Comparison of ENCODE assay signal across 8 cellular contexts in the genomic region with DNA sequence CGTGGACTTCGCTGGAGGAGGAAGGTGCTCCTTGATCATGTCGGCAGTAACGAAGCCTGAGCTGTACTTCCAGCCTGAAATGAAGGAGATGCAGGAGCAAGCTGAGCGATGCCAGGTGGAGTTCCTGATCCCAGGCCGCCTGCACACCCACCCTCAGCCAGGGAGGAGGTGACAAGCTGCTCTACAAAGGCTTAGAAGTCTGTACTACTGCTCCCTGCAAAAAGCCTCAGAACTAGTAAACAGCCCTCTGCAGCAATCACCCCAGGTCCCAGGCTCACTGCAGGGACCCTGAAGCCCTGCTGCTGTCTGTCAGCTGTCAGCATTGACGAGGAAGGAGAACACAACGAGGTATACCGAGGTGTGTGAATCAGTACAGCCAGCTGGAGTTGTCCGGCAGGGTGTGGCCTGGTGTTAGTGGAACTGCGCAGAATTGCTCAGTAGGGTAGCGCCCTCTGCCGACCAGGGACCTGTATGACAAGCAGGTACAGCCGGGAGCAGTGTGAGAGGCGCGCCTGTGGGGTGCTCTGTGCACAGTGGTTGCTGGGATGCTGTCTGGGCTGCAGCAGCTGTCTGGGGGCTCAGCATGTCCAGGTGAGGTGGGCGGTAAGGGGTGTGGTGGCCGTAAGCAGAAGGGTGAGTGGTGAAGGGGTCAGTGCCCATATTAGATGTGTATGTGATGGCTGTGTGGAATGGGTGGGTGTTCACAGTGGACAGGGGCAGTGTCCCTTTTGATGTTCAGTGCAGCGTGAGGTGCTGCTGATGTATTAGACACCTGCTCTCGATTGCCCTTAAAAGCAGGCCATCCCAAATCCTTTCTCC. TPM values are rescaled to one million over a fixed set of nuclear protein-coding genes. Genes with fewer than 3 reads are reported as not detected.
DNase-seq lines count a peak whose midpoint lies in the region; ATAC-seq and TF ChIP-seq lines count a peak whose summit lies in the region.

No MANE protein-coding gene starts in this region.

- TF ChIP-seq RAD21 in IMR-90 (IDR thresholded peaks at IDR 0.05; ENCODE audit: low read length), result peak; percentile 77

- in situ Hi-C loops in IMR-90 (cut with MboI; ENCODE audit: low sequenced_read_pairs), result no loop called here
- in situ Hi-C loops in SK-MEL-5 (cut with HindIII; ENCODE audit: low pct_unique_long_range_greater_than_20kb, low sequenced_read_pairs), result no loop called here

- peak overlapping the region; percentile 37 for H2AK9ac ChIP-seq in IMR-90 (replicated peaks; ENCODE audit: low read depth, low read length, poor library complexity)

- no peaks in the 10 kb centered on the region for H3K4me1 Mint-ChIP-seq in activated naive CD4-positive, alpha-beta T cell treated with anti-CD3 and anti-CD28 coated beads, Interleukin-2, amount 10 ng/mL, durations not matched to agents 7 days and 5 days

- no peak overlapping the region for H3K4me3 ChIP-seq in IMR-90 (ENCODE audit: insufficient read depth, low read depth, low read length)

- no peak overlapping the region for H2BK15ac ChIP-seq in IMR-90 (ENCODE audit: low read depth, low read length)

- H3K36me3 Mint-ChIP-seq in activated naive CD4-positive, alpha-beta T cell treated with anti-CD3 and anti-CD28 coated beads, Interleukin-2, amount 10 ng/mL, durations not matched to agents 7 days and 5 days, result peaks cover 3% of the 10 kb centered on the region

- H2AFZ ChIP-seq in IMR-90 (replicated peaks; ENCODE audit: low read length, poor library complexity), result peak overlapping the region; percentile 65

- no peak overlapping the region for H3K4me3 Mint-ChIP-seq in activated naive CD4-positive, alpha-beta T cell treated with anti-CD3 and anti-CD28 coated beads, Interleukin-2, amount 10 ng/mL, durations not matched to agents 7 days and 5 days

- intact Hi-C loops in IMR-90 (cut with micrococcal nuclease) (loop anchor here (1.0 to 2.0 kb wide), 2 partner anchors 95 to 152 kb away; a partner anchor contains a TSS), Right ventricle myocardium superior (cut with DNase I) (no loop called here)

- WGBS in IMR-90 (ENCODE audit: extremely low coverage in 2 of 2, insufficient read length in 1 of 2), 2 experiments, result 53% methylated on average over 6 of the region's 20 CpGs; no CpG with 5 or more reads in 1 of the 2 experiments

- no peak overlapping the region for H3K27ac Mint-ChIP-seq in activated naive CD4-positive, alpha-beta T cell treated with anti-CD3 and anti-CD28 coated beads, Interleukin-2, amount 10 ng/mL, durations not matched to agents 7 days and 5 days

- peak; percentile 97 for ATAC-seq in GM21717 (IDR thresholded peaks at IDR 0.05; ENCODE audit: unreplicated experiment)
- peak; percentile 90 for ATAC-seq in IMR-90 (ENCODE audit: low read depth)
- peak; percentile 95 for ATAC-seq in Right ventricle myocardium superior (ENCODE audit: poor library complexity)

- no peak overlapping the region for H3K18ac ChIP-seq in IMR-90 (ENCODE audit: low read depth, low read length)

- no peaks in the 10 kb centered on the region for H4K20me1 ChIP-seq in IMR-90 (ENCODE audit: insufficient read depth, low read length)

- H3K9ac ChIP-seq in IMR-90 (ENCODE audit: low read depth, low read length), result no peak overlapping the region

- DNase-seq in GM03348 (ENCODE audit: low spot score) (peak; percentile 76), IMR-90 (peak; percentile 44), SK-MEL-5 (ENCODE audit: low read depth, low spot score) (peak; percentile 78), Right ventricle myocardium superior (peak; percentile 86), renal cortical epithelial cell (ENCODE audit: low read depth) (peak; percentile 64), mesenteric fat pad (ENCODE audit: low spot score) (no peak)
- peak; percentile 81 for DNase-seq in activated naive CD4-positive, alpha-beta T cell treated with anti-CD3 and anti-CD28 coated beads, Interleukin-2, amount 10 ng/mL, durations not matched to agents 7 days and 5 days

- H3K4me1 ChIP-seq in IMR-90 (ENCODE audit: control insufficient read depth, insufficient read depth, low read length), result no peaks in the 10 kb centered on the region

- no peak overlapping the region for H4K5ac ChIP-seq in IMR-90 (ENCODE audit: low read depth, low read length)

- no peaks in the 10 kb centered on the region for H3K36me3 ChIP-seq in IMR-90 (ENCODE audit: control insufficient read depth, insufficient read depth, low read length)

- TF ChIP-seq POLR2A in IMR-90 (IDR thresholded peaks at IDR 0.05; ENCODE audit: low read depth, low read length), result no peak

- H3K14ac ChIP-seq in IMR-90 (replicated peaks; ENCODE audit: low read depth, low read length), result no peak overlapping the region

- peaks cover 4% of the 10 kb centered on the region for H3K27me3 Mint-ChIP-seq in activated naive CD4-positive, alpha-beta T cell treated with anti-CD3 and anti-CD28 coated beads, Interleukin-2, amount 10 ng/mL, durations not matched to agents 7 days and 5 days

- POLR2A ChIA-PET in IMR-90 (lab: Charles Lee; ENCODE audit: unreplicated experiment), result no interaction called here

- no peaks in the 10 kb centered on the region for H3K9me3 ChIP-seq in IMR-90 (ENCODE audit: control insufficient read depth, insufficient read depth, low read length)

- no peaks in the 10 kb centered on the region for H3K27me3 ChIP-seq in IMR-90 (ENCODE audit: control insufficient read depth, insufficient read depth, low read length)

- no peak overlapping the region for H3K23ac ChIP-seq in IMR-90 (ENCODE audit: low read depth, low read length)

- H3K4ac ChIP-seq in IMR-90 (ENCODE audit: low read depth, low read length), result no peak overlapping the region

- no peaks in the 10 kb centered on the region for H3K79me1 ChIP-seq in IMR-90 (ENCODE audit: low read depth in 1 of 2, low read length in 2 of 2)

- H2AK5ac ChIP-seq in IMR-90 (ENCODE audit: low read depth, low read length), result no peak overlapping the region

- no TSS peak for BruUV-seq in IMR-90 (replicated peaks; lab: Mats Ljungman, UMichigan)

- no peak overlapping the region for H2BK20ac ChIP-seq in IMR-90 (ENCODE audit: low read depth, low read length)

- no peak overlapping the region for H4K91ac ChIP-seq in IMR-90 (ENCODE audit: insufficient read depth, low read depth, low read length)

- H3K27ac ChIP-seq in IMR-90 (ENCODE audit: insufficient read depth, low read length), result no peak overlapping the region

- no peak overlapping the region for H2BK5ac ChIP-seq in IMR-90 (ENCODE audit: low read depth, low read length, poor library complexity, severe bottlenecking)

- CTCF ChIA-PET in IMR-90 (lab: Yijun Ruan, JAX), result interaction anchor here (0.6 to 1.1 kb wide), 3 partner anchors 8 to 95 kb away, joined by 3 to 5 read pairs (median 4); no protein-coding TSS in a partner anchor
- CTCF ChIA-PET in activated naive CD4-positive, alpha-beta T cell treated with anti-CD3 and anti-CD28 coated beads, Interleukin-2, amount 10 ng/mL, durations not matched to agents 7 days and 5 days (lab: Charles Lee), result interaction anchor here (0.6 to 2.4 kb wide), 21 partner anchors 9 to 313 kb away, joined by 3 to 22 read pairs (median 4); a partner anchor contains a TSS

- no peak overlapping the region for H4K8ac ChIP-seq in IMR-90 (ENCODE audit: low read depth in 2 of 2, low read length in 2 of 2)

- H2BK120ac ChIP-seq in IMR-90 (ENCODE audit: low read depth, low read length), result no peak overlapping the region

- H3K4me2 ChIP-seq in IMR-90 (ENCODE audit: low read depth, low read length), result no peak overlapping the region

- dilution Hi-C loops in IMR-90 (cut with HindIII; ENCODE audit: low sequenced_read_pairs, unreplicated experiment), result no loop called here

- peak; percentile 68 for TF ChIP-seq CTCF in IMR-90 (conservative IDR thresholded peaks at IDR 0.05; ENCODE audit: low read depth, low read length)

- H3K9me1 ChIP-seq in IMR-90 (ENCODE audit: insufficient read depth, low read length), result no peaks in the 10 kb centered on the region

- no peak overlapping the region for H3K56ac ChIP-seq in IMR-90 (ENCODE audit: extremely low read depth, insufficient read depth, low read length)

- no peaks in the 10 kb centered on the region for H3K9me3 Mint-ChIP-seq in activated naive CD4-positive, alpha-beta T cell treated with anti-CD3 and anti-CD28 coated beads, Interleukin-2, amount 10 ng/mL, durations not matched to agents 7 days and 5 days

TF ChIP-seq in IMR-90, 13 proteins besides CTCF, POLR2A, EP300 and RAD21 (continues in another document):
- TF ChIP-seq SMC3 (IDR thresholded peaks at IDR 0.05; ENCODE audit: low read depth, low read length) (peak; percentile 64), NFE2L2 (IDR thresholded peaks at IDR 0.05; ENCODE audit: low read depth, low read length) (no peak), CEBPB (IDR thresholded peaks at IDR 0.05; ENCODE audit: low read depth, low read length) (no peak), RFX5 (IDR thresholded peaks at IDR 0.05; ENCODE audit: low read depth, low read length) (no peak)

RNA-seq across cellular contexts. Expression of a gene that starts 7.6 kb away (rescaled TPM):
- 3.9 and 4.7 TPM in 2 replicates for total RNA-seq in IMR-90 (2012; rRNA removed)
- 3.9 and 4.5 TPM in 2 replicates for polyA plus RNA-seq in IMR-90 (2012; rRNA removed)
- polyA plus RNA-seq in IMR-90 (2012; cell fraction: cytosol; rRNA removed), result 1.4 and 2.5 TPM in 2 replicates
- polyA plus RNA-seq in IMR-90 (2012; cell fraction: nucleus; rRNA removed; ENCODE audit: low replicate concordance), result 3.1 and 7.8 TPM in 2 replicates
- 33.3 and 34.8 TPM in 2 replicates for total RNA-seq in SK-MEL-5 (2014; rRNA removed; shearing (Covaris generic))
- polyA plus RNA-seq in SK-MEL-5 (2015; cell fraction: cytosol; rRNA removed), result 78.3 and 93.4 TPM in 2 replicates
- polyA plus RNA-seq in SK-MEL-5 (2015; cell fraction: nucleus; rRNA removed), result 134 and 142 TPM in 2 replicates
- 1.0 TPM for total RNA-seq in Right ventricle myocardium superior
- total RNA-seq in renal cortical epithelial cell, result 1.1 and 4.0 TPM in 2 replicates
- 4.2 TPM for total RNA-seq in mesenteric fat pad

RNA-seq across cellular contexts. Expression of a gene that starts 40.6 kb away (rescaled TPM):
- total RNA-seq in IMR-90 (2012; rRNA removed), result under 0.01 TPM in 1 of 2 replicates, not detected in the other
- polyA plus RNA-seq in IMR-90 (2012; rRNA removed), result 0.07 TPM in 1 of 2 replicates, not detected in the other
- polyA plus RNA-seq in IMR-90 (2012; cell fraction: cytosol; rRNA removed), result 0.02 TPM in 1 of 2 replicates, not detected in the other
- 0.05 and 2.3 TPM in 2 replicates for polyA plus RNA-seq in IMR-90 (2012; cell fraction: nucleus; rRNA removed; ENCODE audit: low replicate concordance)
- not detected in 2 replicates for total RNA-seq in SK-MEL-5 (2014; rRNA removed; shearing (Covaris generic))
- not detected in 2 replicates for polyA plus RNA-seq in SK-MEL-5 (2015; cell fraction: cytosol; rRNA removed)
- polyA plus RNA-seq in SK-MEL-5 (2015; cell fraction: nucleus; rRNA removed), result not detected in 2 replicates
- total RNA-seq in Right ventricle myocardium superior, result not detected
- total RNA-seq in renal cortical epithelial cell, result 0.40 TPM in 1 of 2 replicates, not detected in the other
- not detected for total RNA-seq in mesenteric fat pad
